8 cellular contexts compared by ENCODE assay signal in the genomic region with DNA sequence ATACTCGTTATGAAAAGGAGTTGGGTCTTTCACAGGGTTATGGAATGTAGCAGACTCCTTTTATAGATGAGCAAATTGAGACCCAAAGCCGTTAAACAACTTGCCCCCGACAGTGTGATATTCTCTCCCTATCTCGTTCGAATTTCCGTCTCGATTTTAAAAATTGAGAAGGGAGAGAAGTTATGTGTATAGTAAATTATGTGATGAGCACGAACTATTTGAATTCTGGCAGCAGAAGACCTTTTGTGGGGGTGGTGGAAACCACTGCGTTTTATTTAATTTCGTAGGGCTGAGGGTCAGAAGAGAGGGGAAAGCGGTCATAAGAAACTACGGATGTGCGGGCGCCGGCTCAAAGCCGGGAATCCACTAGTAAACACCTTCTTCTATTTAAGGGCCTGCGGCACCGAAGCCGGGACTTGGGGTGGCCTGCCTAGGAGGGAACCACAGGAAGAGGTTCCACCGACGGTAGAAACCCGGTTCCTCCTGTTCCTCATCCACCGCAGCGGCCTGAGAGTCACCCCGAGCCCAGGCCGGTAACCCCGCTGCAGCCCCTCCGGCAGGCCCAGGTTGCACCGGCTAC. TPM values are rescaled to one million over a fixed set of nuclear protein-coding genes. Genes with fewer than 3 reads are reported as not detected.
DNase-seq lines count a peak whose midpoint lies in the region; ATAC-seq and TF ChIP-seq lines count a peak whose summit lies in the region.

No MANE protein-coding gene starts in this region.

- peak overlapping the region; percentile 95 for H3K4me3 Mint-ChIP-seq in HFFc6

- H3F3A ChIP-seq in OCI-LY1 (ENCODE audit: insufficient read depth, low read length) = no peaks in the 10 kb centered on the region; the same call in 1 of the 2 replicates

- H3K4me1 ChIP-seq in OCI-LY1 (ENCODE audit: insufficient read depth, low read length, severe bottlenecking) (peaks cover 47% of the 10 kb centered on the region), right lobe of liver (peaks cover 0 to 36% (median 3%) of the 10 kb centered on the region in 4 donors), testis (no peaks in the 10 kb centered on the region)

- no peaks in the 10 kb centered on the region for H3K27me3 ChIP-seq in OCI-LY1 (ENCODE audit: insufficient read depth, low read length)
- no peaks in the 10 kb centered on the region for H3K27me3 ChIP-seq in right lobe of liver
- no peaks in the 10 kb centered on the region for H3K27me3 ChIP-seq in testis

- H3K4me1 Mint-ChIP-seq in HFFc6 (ENCODE audit: low read depth) = peaks cover 20% of the 10 kb centered on the region

- TF ChIP-seq CTCF in HFFc6 (IDR thresholded peaks at IDR 0.05) = no peak
- no peak for TF ChIP-seq CTCF in OCI-LY1 (IDR thresholded peaks at IDR 0.05; ENCODE audit: low read length)
- TF ChIP-seq CTCF in right lobe of liver (IDR thresholded peaks at IDR 0.05) = no peak
- TF ChIP-seq CTCF in testis (IDR thresholded peaks at IDR 0.05) = no peak

- intact Hi-C loops in right lobe of liver (cut with DNase I) (no loop called here), testis (cut with DNase I; ENCODE audit: low total_unique reads) (no loop called here)

- peak overlapping the region; percentile 97 for H3K27ac ChIP-seq in OCI-LY1 (ENCODE audit: low read depth, low read length, poor library complexity, severe bottlenecking)
- H3K27ac ChIP-seq in caudate nucleus (ENCODE audit: low read depth, low read length) = peak overlapping the region; percentile 100
- peak overlapping the region; percentile 99 to 100 (median 100) for H3K27ac ChIP-seq in right lobe of liver
- H3K27ac ChIP-seq in testis = peak overlapping the region; percentile 99

- H3K4me3 ChIP-seq in OCI-LY1 (ENCODE audit: low read depth, low read length, poor library complexity, severe bottlenecking) = peak overlapping the region; percentile 100
- H3K4me3 ChIP-seq in right lobe of liver = peak overlapping the region; percentile 86 to 95 (median 93)
- peak overlapping the region; percentile 82 to 91 for H3K4me3 ChIP-seq in testis

- H3K27ac Mint-ChIP-seq in HFFc6 = peak overlapping the region; percentile 100

- peak overlapping the region; percentile 100 for H3K9ac ChIP-seq in OCI-LY1 (ENCODE audit: low read length)

- 16% methylated on average over 16 of the region's 29 CpGs for WGBS in right lobe of liver (ENCODE audit: insufficient coverage, low coverage, low lambda C conversion rate, missing lambda C conversion rate)
- WGBS in testis, 2 donors = 5 to 8% methylated on average over 11 to 29 of the region's 29 CpGs

- H4K20me1 ChIP-seq in OCI-LY1 (ENCODE audit: insufficient read depth, low read length) = no peaks in the 10 kb centered on the region

- H3K27me3 Mint-ChIP-seq in HFFc6 (ENCODE audit: insufficient read depth) = peaks cover 13% of the 10 kb centered on the region

- peak in 3 of 4 donors; percentile 0 to 1 (median 1) for ATAC-seq in right lobe of liver

- H3K9me3 Mint-ChIP-seq in HFFc6 = peaks cover 5% of the 10 kb centered on the region; the same call in 1 of the 2 replicates

- no peak overlapping the region for H2AFZ ChIP-seq in OCI-LY1 (ENCODE audit: low read length)

- DNase-seq in activated CD4-positive, alpha-beta T cell treated with anti-CD3 and anti-CD28 coated beads for 48 hours = peak; percentile 35
- no peak for DNase-seq in activated CD4-positive, alpha-beta T cell treated with anti-CD3 and anti-CD28 coated beads for 4 hours
- DNase-seq in HFFc6 = no peak
- peak in 22 of 61 donors; percentile 0 to 64 (median 36) for DNase-seq in caudate nucleus (lab: John Stamatoyannopoulos, UW)
- DNase-seq in right lobe of liver = peak in 2 of 3 donors; percentile 49 to 74
- DNase-seq in testis = peak; percentile 25
- DNase-seq in cortex of kidney (lab: John Stamatoyannopoulos, UW) = no peak

- H3K9me3 ChIP-seq in OCI-LY1 (ENCODE audit: low read length) (no peaks in the 10 kb centered on the region), right lobe of liver (no peaks in the 10 kb centered on the region), testis (no peaks in the 10 kb centered on the region)

- peaks cover 35% of the 10 kb centered on the region for H3K79me2 ChIP-seq in OCI-LY1 (ENCODE audit: insufficient read depth, low read length)

- no peaks in the 10 kb centered on the region for H3K9me2 ChIP-seq in OCI-LY1 (ENCODE audit: low read depth, low read length)

- H3K36me3 ChIP-seq in OCI-LY1 (ENCODE audit: insufficient read depth, low read length) (peaks cover 30% of the 10 kb centered on the region), right lobe of liver (no peaks in the 10 kb centered on the region), testis (ENCODE audit: low read depth, missing control alignments) (no peaks in the 10 kb centered on the region)

- H3K4me2 ChIP-seq in OCI-LY1 (ENCODE audit: low read length) = peak overlapping the region; percentile 90

- peaks cover 20% of the 10 kb centered on the region for H3K36me3 Mint-ChIP-seq in HFFc6 (ENCODE audit: low read depth)

- TF ChIP-seq POLR2A in right lobe of liver (IDR thresholded peaks at IDR 0.05) (no peak), testis (IDR thresholded peaks at IDR 0.05) (no peak)

RNA-seq across cellular contexts. Expression of a gene that starts 1.5 kb away (rescaled TPM):
- total RNA-seq in HFFc6 (2021; fragmentation: NEBNext Ultra II Directional; extraction: Animal tissue kit (Norgen Biotek cat#: 25700)) = 100 to 1,000 TPM; 186 to 228 (median 213) TPM
- 100 to 1,000 TPM in 5 of 6 experiments, 10 to 100 TPM in 1; 85.1 to 210 (median 138) TPM for total RNA-seq in right lobe of liver
- 100 to 1,000 TPM; 121 to 157 TPM for total RNA-seq in testis
- 133 TPM for polyA plus RNA-seq in testis (ENCODE audit: insufficient read depth, low read depth, low replicate concordance)

Comparison
In these comparisons a context has a peak if more than half of its experiments do, and no peak if none do; other contexts are left out.
1. DNase-seq: peak in activated CD4-positive, alpha-beta T cell treated with anti-CD3 and anti-CD28 coated beads for 48 hours (single experiment), right lobe of liver (2 of 3) and testis (single experiment); none in activated CD4-positive, alpha-beta T cell treated with anti-CD3 and anti-CD28 coated beads for 4 hours (0 of 2), HFFc6 (single experiment) and cortex of kidney (single experiment).
2. Peak in every context shown above with its lines, with median percentiles within 50 percentile points of each other: H3K27ac ChIP-seq and H3K4me3 ChIP-seq.